26 cellular contexts compared by ENCODE assay signal in the genomic region with DNA sequence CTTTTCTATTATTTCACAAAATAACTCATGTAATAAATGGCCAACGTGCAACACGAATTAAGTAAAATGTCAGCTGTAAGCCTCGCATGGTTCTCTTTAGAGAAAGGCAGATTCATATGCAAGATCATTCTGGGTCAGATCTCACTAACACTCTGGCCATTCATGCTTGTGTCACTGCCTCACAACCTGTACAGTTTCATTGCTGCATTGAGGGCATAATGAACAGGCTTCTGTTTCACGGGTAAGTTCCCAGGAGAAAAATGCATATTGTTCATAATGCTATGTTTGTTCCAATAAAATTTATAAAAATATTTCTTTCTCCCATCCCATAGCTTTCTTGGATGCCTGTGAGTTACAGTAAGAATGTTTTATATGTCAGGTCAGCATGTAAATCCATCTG.
"Had no signal": no experiment of that assay in that cellular context is flagged by ENCODE, and none has a peak within 500 bp of the region (broad histone marks: within the 10 kb centered on the region; RNA-seq: fewer than 3 reads in every experiment).

No MANE protein-coding gene starts in this region.

- H3K36me3 Mint-ChIP-seq: naive thymus-derived CD4-positive, alpha-beta T cell; natural killer cell; stimulated activated effector memory CD8-positive, alpha-beta T cell treated with anti-CD3 and anti-CD28 coated beads, Interleukin-12 subunit alpha, Interleukin-12 subunit beta, amount 100 ng/mL, for 72 hours; stimulated activated naive B cell treated with anti-CD40 and anti-IgM and Interleukin-4, amounts not matched to agents 10 μg/mL and 1 μg/mL and 100 μg/mL, for 72 hours; type B pancreatic cell had no signal

- H3K27me3 Mint-ChIP-seq: naive thymus-derived CD4-positive, alpha-beta T cell; stimulated activated naive CD8-positive, alpha-beta T cell treated with anti-CD3 and anti-CD28 coated beads, Interleukin-15, Interleukin-2, amounts not matched to agents 100 ng/mL and 50 ng/mL, for 24 hours; type B pancreatic cell had no signal

- DNase-seq: naive thymus-derived CD4-positive, alpha-beta T cell; natural killer cell; nucleus accumbens; pancreas; right cardiac atrium; right lobe of liver; sigmoid colon; small intestine; stimulated activated CD4-positive, alpha-beta T cell treated with anti-CD3 and anti-CD28 coated beads, Interleukin-15, amount 100 ng/mL, for 24 hours; stimulated activated CD4-positive, alpha-beta T cell treated with anti-CD3 and anti-CD28 coated beads, Interleukin-2, amount 100 ng/mL, for 24 hours; stimulated activated CD4-positive, alpha-beta T cell treated with anti-CD3 and anti-CD28 coated beads, Interleukin-2, amount 100 ng/mL, for 48 hours; stimulated activated CD4-positive, alpha-beta T cell treated with anti-CD3 and anti-CD28 coated beads, Interleukin-4, amount 100 ng/mL, for 24 hours; stimulated activated naive B cell treated with anti-CD40 and anti-IgM and Interleukin-4, amounts not matched to agents 10 μg/mL and 1 μg/mL and 100 μg/mL, for 72 hours; stimulated activated naive CD4-positive, alpha-beta T cell treated with Interleukin-2 at 50 U/mL for 16 hours; stomach; thyroid gland; transverse colon; upper lobe of right lung had no signal

- H3K27me3 ChIP-seq: neutrophil, pancreas, right lobe of liver, sigmoid colon, stomach, thyroid gland, transverse colon, upper lobe of right lung, vagina had no signal

- H3K9me3 Mint-ChIP-seq: stimulated activated naive B cell treated with anti-CD40 and anti-IgM and Interleukin-4, amounts not matched to agents 10 μg/mL and 1 μg/mL and 100 μg/mL, for 72 hours; type B pancreatic cell had no signal

- H3K4me1 ChIP-seq: pancreas, prostate gland, right lobe of liver, thyroid gland, transverse colon, upper lobe of right lung, vagina had no signal

- H3K36me3 ChIP-seq: neutrophil, pancreas, prostate gland, right lobe of liver, sigmoid colon, stomach, thoracic aorta, thyroid gland, transverse colon, upper lobe of right lung, vagina had no signal

- H3K4me3 ChIP-seq: pancreas, prostate gland, right lobe of liver, sigmoid colon, stomach, thoracic aorta, thyroid gland, transverse colon, upper lobe of right lung, vagina had no signal

- H3K27ac Mint-ChIP-seq: naive thymus-derived CD4-positive, alpha-beta T cell; natural killer cell; nephron; stimulated activated effector memory CD8-positive, alpha-beta T cell treated with anti-CD3 and anti-CD28 coated beads, Interleukin-12 subunit alpha, Interleukin-12 subunit beta, amount 100 ng/mL, for 72 hours; stimulated activated naive B cell treated with anti-CD40 and anti-IgM and Interleukin-4, amounts not matched to agents 10 μg/mL and 1 μg/mL and 100 μg/mL, for 72 hours; stimulated activated naive CD8-positive, alpha-beta T cell treated with anti-CD3 and anti-CD28 coated beads, Interleukin-15, Interleukin-2, amounts not matched to agents 100 ng/mL and 50 ng/mL, for 24 hours; type B pancreatic cell had no signal

- H3K4me3 Mint-ChIP-seq: naive thymus-derived CD4-positive, alpha-beta T cell; natural killer cell; nephron; stimulated activated effector memory CD8-positive, alpha-beta T cell treated with anti-CD3 and anti-CD28 coated beads, Interleukin-12 subunit alpha, Interleukin-12 subunit beta, amount 100 ng/mL, for 72 hours; stimulated activated naive B cell treated with anti-CD40 and anti-IgM and Interleukin-4, amounts not matched to agents 10 μg/mL and 1 μg/mL and 100 μg/mL, for 72 hours; stimulated activated naive CD8-positive, alpha-beta T cell treated with anti-CD3 and anti-CD28 coated beads, Interleukin-15, Interleukin-2, amounts not matched to agents 100 ng/mL and 50 ng/mL, for 24 hours; type B pancreatic cell had no signal

- H3K9me3 ChIP-seq: neutrophil, pancreas, prostate gland, right lobe of liver, sigmoid colon, stomach, thoracic aorta, thyroid gland, transverse colon, upper lobe of right lung, vagina had no signal

- H3K4me1 Mint-ChIP-seq: naive thymus-derived CD4-positive, alpha-beta T cell; natural killer cell; stimulated activated effector memory CD8-positive, alpha-beta T cell treated with anti-CD3 and anti-CD28 coated beads, Interleukin-12 subunit alpha, Interleukin-12 subunit beta, amount 100 ng/mL, for 72 hours; stimulated activated naive B cell treated with anti-CD40 and anti-IgM and Interleukin-4, amounts not matched to agents 10 μg/mL and 1 μg/mL and 100 μg/mL, for 72 hours had no signal

- ATAC-seq: naive thymus-derived CD4-positive, alpha-beta T cell; natural killer cell; pancreas; right cardiac atrium; right lobe of liver; stimulated activated effector memory CD8-positive, alpha-beta T cell treated with anti-CD3 and anti-CD28 coated beads, Interleukin-12 subunit alpha, Interleukin-12 subunit beta, amount 100 ng/mL, for 72 hours; stimulated activated naive B cell treated with anti-CD40 and anti-IgM and Interleukin-4, amounts not matched to agents 10 μg/mL and 1 μg/mL and 100 μg/mL, for 72 hours; upper lobe of right lung had no signal

- H3K27ac ChIP-seq: neutrophil, pancreas, prostate gland, right lobe of liver, sigmoid colon, stomach, thoracic aorta, thyroid gland, transverse colon, upper lobe of right lung, vagina had no signal
